Comparison of ENCODE assay signal across 8 cellular contexts in genomic region chr5:115602585-115603125, GRCh38. TPM values are rescaled to one million over a fixed set of nuclear protein-coding genes. Genes with fewer than 3 reads are reported as not detected.
DNase-seq lines count a peak whose midpoint lies in the region; ATAC-seq, FAIRE-seq and TF ChIP-seq lines count a peak whose summit lies in the region.

No MANE protein-coding gene starts in this region.

- H3K4me3 ChIP-seq in A549 (peak overlapping the region; percentile 72), mucosa of descending colon (no peak overlapping the region)

- no peak for FAIRE-seq in A549 (lab: Jason Lieb, UNC)

- H3K4me1 ChIP-seq in A549 (peaks cover 15% of the 10 kb centered on the region; the same call in 1 of the 3 replicates), mucosa of descending colon (ENCODE audit: low read depth) (peaks cover 7% of the 10 kb centered on the region)

- H3K36me3 ChIP-seq in mucosa of descending colon (ENCODE audit: low read depth): no peaks in the 10 kb centered on the region

- no peak for DNase-seq in A549 (ENCODE audit: low read depth in 1 of 2, low spot score in 1 of 2)
- peak; percentile 92 for DNase-seq in M059J (ENCODE audit: low read depth)
- no peak for DNase-seq in mucosa of descending colon
- DNase-seq in pons (ENCODE audit: low spot score): no peak

- TF ChIP-seq RAD21 in A549 (conservative IDR thresholded peaks at IDR 0.05 in 1 of 2, IDR thresholded peaks at IDR 0.05 in 1 of 2): no peak

- H3K4me2 ChIP-seq in A549: peak overlapping the region; percentile 93

- H3K9me3 ChIP-seq in A549 (no peaks in the 10 kb centered on the region), mucosa of descending colon (no peaks in the 10 kb centered on the region)

- no peak for TF ChIP-seq POLR2A in A549 (IDR thresholded peaks at IDR 0.05; ENCODE audit: low read length)

- 74% methylated on average over 11 of the region's 11 CpGs for WGBS in A549 (ENCODE audit: missing lambda C conversion rate)

- TF ChIP-seq CTCF in A549 (IDR thresholded peaks at IDR 0.05) (no peak), mucosa of descending colon (IDR thresholded peaks at IDR 0.05) (no peak)

- POLR2A ChIA-PET in A549 (lab: Yijun Ruan, JAX): interaction anchor here (0.7 kb wide), 2 partner anchors 32 to 682 kb away, joined by 3 to 11 read pairs; no protein-coding TSS in a partner anchor

- intact Hi-C loops in mucosa of descending colon (cut with DNase I, micrococcal nuclease): no loop called here

- CTCF ChIA-PET in A549 (lab: Yijun Ruan, JAX): interaction anchor here (1.2 to 1.8 kb wide), 2 partner anchors 293 to 300 kb away, joined by 5 read pairs; no protein-coding TSS in a partner anchor

- TF ChIP-seq EP300 in A549 (IDR thresholded peaks at IDR 0.05): no peak

- peak; percentile 32 to 59; a peak in 4 of 6 replicates for ATAC-seq in A549
- ATAC-seq in GM19328 (IDR thresholded peaks at IDR 0.05; ENCODE audit: unreplicated experiment): peak; percentile 6
- ATAC-seq in mucosa of descending colon: peak; percentile 14
- ATAC-seq in GM18861 (IDR thresholded peaks at IDR 0.05; ENCODE audit: unreplicated experiment): no peak
- no peak for ATAC-seq in GM21367 (IDR thresholded peaks at IDR 0.05; ENCODE audit: unreplicated experiment)

- H3K27ac ChIP-seq in A549 (peak overlapping the region; percentile 70 to 96), cingulate gyrus (ENCODE audit: low read depth, low read length) (peak overlapping the region; percentile 73)

TF ChIP-seq in A549, 52 proteins besides CTCF, POLR2A, EP300 and RAD21:
- TF ChIP-seq SREBF2 (IDR thresholded peaks at IDR 0.05) (no peak), JUN (IDR thresholded peaks at IDR 0.05) (no peak), HDAC2 (IDR thresholded peaks at IDR 0.05) (no peak), PBX3 (IDR thresholded peaks at IDR 0.05) (no peak), ELK1 (IDR thresholded peaks at IDR 0.05; ENCODE audit: low read depth, low read length) (no peak), TFCP2L1 (CRISPR knock-in tag; IDR thresholded peaks at IDR 0.05) (no peak), FOXS1 (CRISPR knock-in tag; IDR thresholded peaks at IDR 0.05) (no peak)

RNA-seq across cellular contexts. Expression of gene TICAM2, which starts 0.4 kb away (rescaled TPM):
- polyA plus RNA-seq in A549 (2011; rRNA removed) (0.07 and 0.34 TPM in 2 replicates), A549 (2017; fragmentation: RNase III; extraction: RNeasy Plus Mini Kit Qiagen cat#74134 plus additional on column Dnase treatment) (0.37 to 0.77 TPM (median 0.49 TPM) in 3 replicates)
- polyA plus RNA-seq in A549 (2012; cell fraction: cytosol; rRNA removed): 0.03 and 0.08 TPM in 2 replicates
- 0.06 TPM in 1 of 2 replicates, not detected in the other for polyA plus RNA-seq in A549 (2012; cell fraction: nucleus; rRNA removed)
- not detected in 2 replicates for polyA minus RNA-seq in A549 (2011; rRNA and poly(A)+ RNA removed)
- 14.0 and 16.0 TPM in 2 replicates for total RNA-seq in M059J (2014; rRNA removed; shearing (Covaris generic))
- total RNA-seq in mucosa of descending colon: 1 to 10 TPM; 1.9 to 4.3 (median 3.5) TPM

RNA-seq across cellular contexts. Expression of gene TMED7, which starts 23.2 kb away (rescaled TPM):
- polyA plus RNA-seq in A549 (2011; rRNA removed) (76.1 and 99.1 TPM in 2 replicates), A549 (2017; fragmentation: RNase III; extraction: RNeasy Plus Mini Kit Qiagen cat#74134 plus additional on column Dnase treatment) (50.4 to 66.3 TPM (median 60.6 TPM) in 3 replicates)
- polyA plus RNA-seq in A549 (2012; cell fraction: cytosol; rRNA removed): 57.2 and 83.5 TPM in 2 replicates
- polyA plus RNA-seq in A549 (2012; cell fraction: nucleus; rRNA removed): 48.1 and 102 TPM in 2 replicates
- polyA minus RNA-seq in A549 (2011; rRNA and poly(A)+ RNA removed): 34.0 and 36.7 TPM in 2 replicates
- 112 and 148 TPM in 2 replicates for total RNA-seq in M059J (2014; rRNA removed; shearing (Covaris generic))
- 100 to 1,000 TPM in 2 of 3 donors, 10 to 100 TPM in 1; 89.0 to 113 (median 104) TPM for total RNA-seq in mucosa of descending colon

RNA-seq across cellular contexts. Expression of gene FEM1C, which starts 58.1 kb away (rescaled TPM):
- polyA plus RNA-seq in A549 (2011; rRNA removed) (7.9 and 8.4 TPM in 2 replicates), A549 (2017; fragmentation: RNase III; extraction: RNeasy Plus Mini Kit Qiagen cat#74134 plus additional on column Dnase treatment) (5.6 to 6.8 TPM (median 6.3 TPM) in 3 replicates)
- 1.3 and 1.8 TPM in 2 replicates for polyA plus RNA-seq in A549 (2012; cell fraction: cytosol; rRNA removed)
- 1.0 and 1.7 TPM in 2 replicates for polyA plus RNA-seq in A549 (2012; cell fraction: nucleus; rRNA removed)
- polyA minus RNA-seq in A549 (2011; rRNA and poly(A)+ RNA removed): 7.7 and 7.9 TPM in 2 replicates
- total RNA-seq in M059J (2014; rRNA removed; shearing (Covaris generic)): 19.9 and 22.5 TPM in 2 replicates
- total RNA-seq in mucosa of descending colon: 10 to 100 TPM; 31.1 to 37.7 (median 33.5) TPM

Comparison
In these comparisons a context has a peak if more than half of its experiments do, and no peak if none do; other contexts are left out.
1. ATAC-seq: peak in A549 (2 of 2), GM19328 (single experiment) and mucosa of descending colon (single experiment); none in GM18861 (single experiment) and GM21367 (single experiment).